Comparison of ENCODE assay signal across 1 cellular context in genomic region chr12:32106517-32107366, GRCh38.
A peak's percentile ranks its signal among the peaks of the same experiment; 100 is the strongest.
TF ChIP-seq lines count a peak whose summit lies in the region.

Gene BICD1 (plus strand): TSS chr12:32106847. CDS start chr12:32107332, 485 bp downstream.

TF ChIP-seq in HepG2, 621 proteins besides CTCF, POLR2A, EP300 and RAD21 (continued from another document and continues in another):
- peak; percentile 88 for TF ChIP-seq ARID4A (CRISPR knock-in tag; IDR thresholded peaks at IDR 0.05; ENCODE audit: borderline replicate concordance)
- no peak for TF ChIP-seq PBX2 (CRISPR knock-in tag; IDR thresholded peaks at IDR 0.05)
- TF ChIP-seq ELF1 (CRISPR knock-in tag; IDR thresholded peaks at IDR 0.05) = 0 out of 2 replicates have a peak, but pooled peaks have one; percentile 5
- TF ChIP-seq ZFYVE20 (CRISPR knock-in tag; IDR thresholded peaks at IDR 0.05; ENCODE audit: borderline replicate concordance, low read depth) = 0 out of 2 replicates have a peak, but pooled peaks have one; percentile 50
- TF ChIP-seq ZNF274 (CRISPR knock-in tag; IDR thresholded peaks at IDR 0.05) = no peak
- TF ChIP-seq BRF2 (CRISPR knock-in tag; IDR thresholded peaks at IDR 0.05) = peak; percentile 51; the same call in 1 of the 2 replicates
- no peak for TF ChIP-seq GTF3A (CRISPR knock-in tag; conservative IDR thresholded peaks at IDR 0.05)
- no peak for TF ChIP-seq SP140L (CRISPR knock-in tag; IDR thresholded peaks at IDR 0.05; ENCODE audit: borderline replicate concordance)
- TF ChIP-seq PREB (CRISPR knock-in tag; IDR thresholded peaks at IDR 0.05) = no peak
- no peak for TF ChIP-seq NFIB (CRISPR knock-in tag; IDR thresholded peaks at IDR 0.05; ENCODE audit: borderline replicate concordance)
- peak; percentile 89 for TF ChIP-seq DMAP1 (CRISPR knock-in tag; IDR thresholded peaks at IDR 0.05)
- TF ChIP-seq SMARCE1 (IDR thresholded peaks at IDR 0.05; ENCODE audit: borderline replicate concordance) = no peak
- no peak for TF ChIP-seq CC2D1A (CRISPR knock-in tag; IDR thresholded peaks at IDR 0.05)
- TF ChIP-seq DDIT3 (CRISPR knock-in tag; IDR thresholded peaks at IDR 0.05) = no peak
- no peak for TF ChIP-seq KAT2B (IDR thresholded peaks at IDR 0.05; ENCODE audit: borderline replicate concordance, low read depth, low read length)
- TF ChIP-seq HNF4A (CRISPR knock-in tag; IDR thresholded peaks at IDR 0.05) = 0 out of 2 replicates have a peak, but pooled peaks have one; percentile 12
- TF ChIP-seq FOSL1 (CRISPR knock-in tag; IDR thresholded peaks at IDR 0.05; ENCODE audit: borderline replicate concordance) = 0 out of 2 replicates have a peak, but pooled peaks have one; percentile 13
- TF ChIP-seq ZNF333 (CRISPR knock-in tag; IDR thresholded peaks at IDR 0.05; ENCODE audit: borderline replicate concordance) = no peak
- TF ChIP-seq ZHX1 (CRISPR knock-in tag; IDR thresholded peaks at IDR 0.05; ENCODE audit: low read depth) = peak; percentile 54
- 0 out of 2 replicates have a peak, but pooled peaks have one; percentile 45 for TF ChIP-seq RFXANK (CRISPR knock-in tag; IDR thresholded peaks at IDR 0.05)
- peak; percentile 61; the same call in 1 of the 2 replicates for TF ChIP-seq ZNF329 (CRISPR knock-in tag; IDR thresholded peaks at IDR 0.05; ENCODE audit: low read depth)
- no peak for TF ChIP-seq GPBP1L1 (CRISPR knock-in tag; IDR thresholded peaks at IDR 0.05)
- 0 out of 2 replicates have a peak, but pooled peaks have one; percentile 36 for TF ChIP-seq GLI4 (CRISPR knock-in tag; IDR thresholded peaks at IDR 0.05; ENCODE audit: borderline replicate concordance)
- no peak for TF ChIP-seq HOXA9 (CRISPR knock-in tag; IDR thresholded peaks at IDR 0.05; ENCODE audit: borderline replicate concordance)
- TF ChIP-seq SALL1 (CRISPR knock-in tag; IDR thresholded peaks at IDR 0.05) = peak; percentile 70
- peak; percentile 70 for TF ChIP-seq DRAP1 (CRISPR knock-in tag; IDR thresholded peaks at IDR 0.05)
- TF ChIP-seq PATZ1 (CRISPR knock-in tag; IDR thresholded peaks at IDR 0.05) = peak; percentile 85
- no peak for TF ChIP-seq NFIC (IDR thresholded peaks at IDR 0.05; ENCODE audit: low read length)
- TF ChIP-seq IKZF5 (CRISPR knock-in tag; IDR thresholded peaks at IDR 0.05) = peak; percentile 70
- TF ChIP-seq NR3C1 (CRISPR knock-in tag; IDR thresholded peaks at IDR 0.05) = no peak
- 0 out of 2 replicates have a peak, but pooled peaks have one; percentile 11 for TF ChIP-seq NCOA2 (CRISPR knock-in tag; IDR thresholded peaks at IDR 0.05)
- TF ChIP-seq ZNF20 (CRISPR knock-in tag; IDR thresholded peaks at IDR 0.05) = no peak
- TF ChIP-seq ZNF570 (CRISPR knock-in tag; IDR thresholded peaks at IDR 0.05; ENCODE audit: borderline replicate concordance) = no peak
- peak; percentile 78 for TF ChIP-seq ARNT2 (CRISPR knock-in tag; IDR thresholded peaks at IDR 0.05; ENCODE audit: low read depth)
- TF ChIP-seq RFXAP (CRISPR knock-in tag; IDR thresholded peaks at IDR 0.05; ENCODE audit: borderline replicate concordance) = 0 out of 2 replicates have a peak, but pooled peaks have one; percentile 42
- TF ChIP-seq ATAD3A (CRISPR knock-in tag; IDR thresholded peaks at IDR 0.05) = no peak
- TF ChIP-seq ZNF24 (IDR thresholded peaks at IDR 0.05) = no peak
- no peak for TF ChIP-seq ZNF180 (CRISPR knock-in tag; IDR thresholded peaks at IDR 0.05; ENCODE audit: borderline replicate concordance, low read depth)
- TF ChIP-seq CREBL2 (CRISPR knock-in tag; IDR thresholded peaks at IDR 0.05; ENCODE audit: borderline replicate concordance) = peak; percentile 62; the same call in 1 of the 2 replicates
- TF ChIP-seq TERF1 (CRISPR knock-in tag; IDR thresholded peaks at IDR 0.05) = peak; percentile 67; the same call in 1 of the 2 replicates
- 0 out of 2 replicates have a peak, but pooled peaks have one; percentile 70 for TF ChIP-seq SNAPC2 (CRISPR knock-in tag; IDR thresholded peaks at IDR 0.05)
- no peak for TF ChIP-seq SSRP1 (CRISPR knock-in tag; IDR thresholded peaks at IDR 0.05)
- peak; percentile 66 for TF ChIP-seq ZFX (CRISPR knock-in tag; IDR thresholded peaks at IDR 0.05; ENCODE audit: low read depth)
- peak; percentile 68 for TF ChIP-seq IKZF4 (CRISPR knock-in tag; IDR thresholded peaks at IDR 0.05; ENCODE audit: borderline replicate concordance, low read depth, not compliant biosample characterization)
- TF ChIP-seq ZNF768 (CRISPR knock-in tag; IDR thresholded peaks at IDR 0.05) = peak; percentile 77
- TF ChIP-seq ELF4 (CRISPR knock-in tag; IDR thresholded peaks at IDR 0.05; ENCODE audit: borderline replicate concordance) = no peak
- no peak for TF ChIP-seq HNRNPL (IDR thresholded peaks at IDR 0.05; ENCODE audit: low read depth, low read length)
